1 cellular context compared by ENCODE assay signal in the genomic region with DNA sequence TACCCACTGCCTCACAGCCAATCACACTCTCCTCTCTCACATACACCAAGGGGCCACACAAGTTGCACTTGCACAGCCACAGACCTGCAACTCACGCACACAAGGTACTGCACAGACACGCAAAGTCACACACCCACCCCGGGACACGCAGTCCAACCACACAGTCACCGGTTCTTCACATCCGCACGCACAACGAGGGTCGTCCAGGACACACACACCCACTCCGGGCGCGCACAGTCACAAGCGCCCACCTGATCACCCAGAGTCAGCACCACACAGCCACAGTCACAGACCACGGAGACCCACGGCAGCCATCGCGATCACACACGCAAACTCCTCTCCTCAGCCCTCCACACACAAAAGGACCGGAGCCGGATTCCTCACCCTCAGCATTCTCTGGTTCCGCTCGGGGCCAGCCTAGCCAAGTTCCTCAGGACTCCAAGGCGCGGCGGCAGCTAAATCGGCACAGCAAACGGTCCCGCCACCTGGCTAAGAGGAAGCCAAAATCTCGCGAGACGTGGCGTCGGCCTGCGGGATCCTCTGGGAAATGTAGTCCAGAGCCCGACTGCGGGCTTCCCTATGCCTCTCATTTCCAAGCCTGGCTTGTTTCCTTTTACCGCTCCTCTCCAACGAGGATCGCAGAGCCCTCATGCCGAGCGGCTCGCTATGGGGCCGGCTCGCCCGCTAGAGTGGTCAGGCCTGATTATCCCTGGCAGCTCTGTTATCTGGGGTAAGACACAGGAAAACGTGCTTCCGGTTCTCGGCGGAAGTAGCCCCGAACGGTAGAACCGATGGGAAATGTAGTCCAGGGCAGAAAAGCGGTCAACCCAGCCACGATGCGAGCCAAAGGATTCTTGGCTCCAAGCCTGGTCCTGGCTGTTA.
TF ChIP-seq lines count a peak whose summit lies in the region.

A gene (minus strand): TSS at position 467 of the 882 bp plus-strand sequence. CDS start 10,201 bp downstream, outside the sequence.

TF ChIP-seq in K562, 482 proteins besides CTCF, POLR2A, EP300 and RAD21 (continued from another document and continues in another):
- TF ChIP-seq, protein P1, sequence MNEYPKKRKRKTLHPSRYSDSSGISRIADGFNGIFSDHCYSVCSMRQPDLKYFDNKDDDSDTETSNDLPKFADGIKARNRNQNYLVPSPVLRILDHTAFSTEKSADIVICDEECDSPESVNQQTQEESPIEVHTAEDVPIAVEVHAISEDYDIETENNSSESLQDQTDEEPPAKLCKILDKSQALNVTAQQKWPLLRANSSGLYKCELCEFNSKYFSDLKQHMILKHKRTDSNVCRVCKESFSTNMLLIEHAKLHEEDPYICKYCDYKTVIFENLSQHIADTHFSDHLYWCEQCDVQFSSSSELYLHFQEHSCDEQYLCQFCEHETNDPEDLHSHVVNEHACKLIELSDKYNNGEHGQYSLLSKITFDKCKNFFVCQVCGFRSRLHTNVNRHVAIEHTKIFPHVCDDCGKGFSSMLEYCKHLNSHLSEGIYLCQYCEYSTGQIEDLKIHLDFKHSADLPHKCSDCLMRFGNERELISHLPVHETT (CRISPR knock-in tag; conservative IDR thresholded peaks at IDR 0.05 in 1 of 2, IDR thresholded peaks at IDR 0.05 in 1 of 2), result 0 out of 4 replicates have a peak, but pooled peaks of 1 of the 2 experiments have one; percentile 49
- TF ChIP-seq ATF7 (IDR thresholded peaks at IDR 0.05) (0 out of 2 replicates have a peak, but pooled peaks have one; percentile 44), FIP1L1 (IDR thresholded peaks at IDR 0.05; ENCODE audit: low read depth, low read length, poor library complexity, severe bottlenecking) (no peak), MAFG (tag; conservative IDR thresholded peaks at IDR 0.05) (no peak), EHMT2 (IDR thresholded peaks at IDR 0.05) (no peak), MCM7 (IDR thresholded peaks at IDR 0.05) (no peak), HNRNPK (IDR thresholded peaks at IDR 0.05; ENCODE audit: low read depth, low read length, poor library complexity, severe bottlenecking) (no peak), KAT8 (IDR thresholded peaks at IDR 0.05; ENCODE audit: low read depth) (no peak), ZNF253 (CRISPR knock-in tag; conservative IDR thresholded peaks at IDR 0.05) (no peak), NR1H2 (CRISPR knock-in tag; IDR thresholded peaks at IDR 0.05) (no peak), NFRKB (IDR thresholded peaks at IDR 0.05; ENCODE audit: low read depth) (peak; percentile 76; the same call in 1 of the 2 replicates), LCOR (CRISPR knock-in tag; IDR thresholded peaks at IDR 0.05) (peak; percentile 33; the same call in 1 of the 2 replicates), FOXP1 (CRISPR knock-in tag; IDR thresholded peaks at IDR 0.05) (no peak), ZNF174 (CRISPR knock-in tag; IDR thresholded peaks at IDR 0.05) (no peak), C11orf30 (IDR thresholded peaks at IDR 0.05; ENCODE audit: low read depth) (peak; percentile 30; the same call in 1 of the 2 replicates), CBX2 (IDR thresholded peaks at IDR 0.05; ENCODE audit: insufficient read depth, low read length, poor library complexity, severe bottlenecking) (no peak), ZNF766 (CRISPR knock-in tag; conservative IDR thresholded peaks at IDR 0.05) (no peak; the same call in 1 of the 2 replicates), ZNF175 (CRISPR knock-in tag; IDR thresholded peaks at IDR 0.05; ENCODE audit: low read depth) (peak; percentile 55; the same call in 1 of the 2 replicates), SPI1 (IDR thresholded peaks at IDR 0.05; ENCODE audit: borderline replicate concordance, low read depth, low read length) (peak; percentile 62; the same call in 1 of the 2 replicates), NCOA4 (IDR thresholded peaks at IDR 0.05; ENCODE audit: partially characterized antibody) (no peak), ZNF24 (IDR thresholded peaks at IDR 0.05) (no peak), DMBX1 (CRISPR knock-in tag; IDR thresholded peaks at IDR 0.05; ENCODE audit: borderline replicate concordance) (no peak; the same call in 1 of the 2 replicates), TFAM (CRISPR knock-in tag; conservative IDR thresholded peaks at IDR 0.05) (no peak), GTF2E2 (tag; IDR thresholded peaks at IDR 0.05) (no peak), EGR1 (conservative IDR thresholded peaks at IDR 0.05) (no peak; the same call in 1 of the 2 replicates), SRSF1 (IDR thresholded peaks at IDR 0.05; ENCODE audit: low read depth, low read length) (no peak), SIRT6 (IDR thresholded peaks at IDR 0.05; ENCODE audit: low read depth, low read length) (no peak), EP400 (IDR thresholded peaks at IDR 0.05) (peak; percentile 87), PYGO2 (tag; IDR thresholded peaks at IDR 0.05) (peak; percentile 45; the same call in 1 of the 2 replicates)
- TF ChIP-seq, protein P2, sequence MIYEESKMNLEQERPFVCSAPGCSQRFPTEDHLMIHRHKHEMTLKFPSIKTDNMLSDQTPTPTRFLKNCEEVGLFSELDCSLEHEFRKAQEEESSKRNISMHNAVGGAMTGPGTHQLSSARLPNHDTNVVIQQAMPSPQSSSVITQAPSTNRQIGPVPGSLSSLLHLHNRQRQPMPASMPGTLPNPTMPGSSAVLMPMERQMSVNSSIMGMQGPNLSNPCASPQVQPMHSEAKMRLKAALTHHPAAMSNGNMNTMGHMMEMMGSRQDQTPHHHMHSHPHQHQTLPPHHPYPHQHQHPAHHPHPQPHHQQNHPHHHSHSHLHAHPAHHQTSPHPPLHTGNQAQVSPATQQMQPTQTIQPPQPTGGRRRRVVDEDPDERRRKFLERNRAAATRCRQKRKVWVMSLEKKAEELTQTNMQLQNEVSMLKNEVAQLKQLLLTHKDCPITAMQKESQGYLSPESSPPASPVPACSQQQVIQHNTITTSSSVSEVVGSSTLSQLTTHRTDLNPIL (CRISPR knock-in tag; IDR thresholded peaks at IDR 0.05), result no peak
- TF ChIP-seq, protein P3, sequence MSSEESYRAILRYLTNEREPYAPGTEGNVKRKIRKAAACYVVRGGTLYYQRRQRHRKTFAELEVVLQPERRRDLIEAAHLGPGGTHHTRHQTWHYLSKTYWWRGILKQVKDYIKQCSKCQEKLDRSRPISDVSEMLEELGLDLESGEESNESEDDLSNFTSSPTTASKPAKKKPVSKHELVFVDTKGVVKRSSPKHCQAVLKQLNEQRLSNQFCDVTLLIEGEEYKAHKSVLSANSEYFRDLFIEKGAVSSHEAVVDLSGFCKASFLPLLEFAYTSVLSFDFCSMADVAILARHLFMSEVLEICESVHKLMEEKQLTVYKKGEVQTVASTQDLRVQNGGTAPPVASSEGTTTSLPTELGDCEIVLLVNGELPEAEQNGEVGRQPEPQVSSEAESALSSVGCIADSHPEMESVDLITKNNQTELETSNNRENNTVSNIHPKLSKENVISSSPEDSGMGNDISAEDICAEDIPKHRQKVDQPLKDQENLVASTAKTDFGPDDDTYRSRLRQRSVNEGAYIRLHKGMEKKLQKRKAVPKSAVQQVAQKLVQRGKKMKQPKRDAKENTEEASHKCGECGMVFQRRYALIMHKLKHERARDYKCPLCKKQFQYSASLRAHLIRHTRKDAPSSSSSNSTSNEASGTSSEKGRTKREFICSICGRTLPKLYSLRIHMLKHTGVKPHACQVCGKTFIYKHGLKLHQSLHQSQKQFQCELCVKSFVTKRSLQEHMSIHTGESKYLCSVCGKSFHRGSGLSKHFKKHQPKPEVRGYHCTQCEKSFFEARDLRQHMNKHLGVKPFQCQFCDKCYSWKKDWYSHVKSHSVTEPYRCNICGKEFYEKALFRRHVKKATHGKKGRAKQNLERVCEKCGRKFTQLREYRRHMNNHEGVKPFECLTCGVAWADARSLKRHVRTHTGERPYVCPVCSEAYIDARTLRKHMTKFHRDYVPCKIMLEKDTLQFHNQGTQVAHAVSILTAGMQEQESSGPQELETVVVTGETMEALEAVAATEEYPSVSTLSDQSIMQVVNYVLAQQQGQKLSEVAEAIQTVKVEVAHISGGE (CRISPR knock-in tag; IDR thresholded peaks at IDR 0.05), result peak; percentile 82 to 96 (median 87); a peak in 5 of 6 replicates
- TF ChIP-seq, protein P4, sequence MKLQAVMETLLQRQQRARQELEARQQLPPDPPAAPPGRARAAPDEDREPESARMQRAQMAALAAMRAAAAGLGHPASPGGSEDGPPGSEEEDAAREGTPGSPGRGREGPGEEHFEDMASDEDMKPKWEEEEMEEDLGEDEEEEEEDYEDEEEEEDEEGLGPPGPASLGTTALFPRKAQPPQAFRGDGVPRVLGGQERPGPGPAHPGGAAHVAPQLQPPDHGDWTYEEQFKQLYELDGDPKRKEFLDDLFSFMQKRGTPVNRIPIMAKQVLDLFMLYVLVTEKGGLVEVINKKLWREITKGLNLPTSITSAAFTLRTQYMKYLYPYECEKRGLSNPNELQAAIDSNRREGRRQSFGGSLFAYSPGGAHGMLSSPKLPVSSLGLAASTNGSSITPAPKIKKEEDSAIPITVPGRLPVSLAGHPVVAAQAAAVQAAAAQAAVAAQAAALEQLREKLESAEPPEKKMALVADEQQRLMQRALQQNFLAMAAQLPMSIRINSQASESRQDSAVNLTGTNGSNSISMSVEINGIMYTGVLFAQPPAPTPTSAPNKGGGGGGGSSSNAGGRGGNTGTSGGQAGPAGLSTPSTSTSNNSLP (IDR thresholded peaks at IDR 0.05; ENCODE audit: borderline replicate concordance, low read depth, low read length), result no peak
- TF ChIP-seq, protein P5, sequence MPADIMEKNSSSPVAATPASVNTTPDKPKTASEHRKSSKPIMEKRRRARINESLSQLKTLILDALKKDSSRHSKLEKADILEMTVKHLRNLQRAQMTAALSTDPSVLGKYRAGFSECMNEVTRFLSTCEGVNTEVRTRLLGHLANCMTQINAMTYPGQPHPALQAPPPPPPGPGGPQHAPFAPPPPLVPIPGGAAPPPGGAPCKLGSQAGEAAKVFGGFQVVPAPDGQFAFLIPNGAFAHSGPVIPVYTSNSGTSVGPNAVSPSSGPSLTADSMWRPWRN (IDR thresholded peaks at IDR 0.05; ENCODE audit: low read depth), result no peak
- TF ChIP-seq, protein P6, sequence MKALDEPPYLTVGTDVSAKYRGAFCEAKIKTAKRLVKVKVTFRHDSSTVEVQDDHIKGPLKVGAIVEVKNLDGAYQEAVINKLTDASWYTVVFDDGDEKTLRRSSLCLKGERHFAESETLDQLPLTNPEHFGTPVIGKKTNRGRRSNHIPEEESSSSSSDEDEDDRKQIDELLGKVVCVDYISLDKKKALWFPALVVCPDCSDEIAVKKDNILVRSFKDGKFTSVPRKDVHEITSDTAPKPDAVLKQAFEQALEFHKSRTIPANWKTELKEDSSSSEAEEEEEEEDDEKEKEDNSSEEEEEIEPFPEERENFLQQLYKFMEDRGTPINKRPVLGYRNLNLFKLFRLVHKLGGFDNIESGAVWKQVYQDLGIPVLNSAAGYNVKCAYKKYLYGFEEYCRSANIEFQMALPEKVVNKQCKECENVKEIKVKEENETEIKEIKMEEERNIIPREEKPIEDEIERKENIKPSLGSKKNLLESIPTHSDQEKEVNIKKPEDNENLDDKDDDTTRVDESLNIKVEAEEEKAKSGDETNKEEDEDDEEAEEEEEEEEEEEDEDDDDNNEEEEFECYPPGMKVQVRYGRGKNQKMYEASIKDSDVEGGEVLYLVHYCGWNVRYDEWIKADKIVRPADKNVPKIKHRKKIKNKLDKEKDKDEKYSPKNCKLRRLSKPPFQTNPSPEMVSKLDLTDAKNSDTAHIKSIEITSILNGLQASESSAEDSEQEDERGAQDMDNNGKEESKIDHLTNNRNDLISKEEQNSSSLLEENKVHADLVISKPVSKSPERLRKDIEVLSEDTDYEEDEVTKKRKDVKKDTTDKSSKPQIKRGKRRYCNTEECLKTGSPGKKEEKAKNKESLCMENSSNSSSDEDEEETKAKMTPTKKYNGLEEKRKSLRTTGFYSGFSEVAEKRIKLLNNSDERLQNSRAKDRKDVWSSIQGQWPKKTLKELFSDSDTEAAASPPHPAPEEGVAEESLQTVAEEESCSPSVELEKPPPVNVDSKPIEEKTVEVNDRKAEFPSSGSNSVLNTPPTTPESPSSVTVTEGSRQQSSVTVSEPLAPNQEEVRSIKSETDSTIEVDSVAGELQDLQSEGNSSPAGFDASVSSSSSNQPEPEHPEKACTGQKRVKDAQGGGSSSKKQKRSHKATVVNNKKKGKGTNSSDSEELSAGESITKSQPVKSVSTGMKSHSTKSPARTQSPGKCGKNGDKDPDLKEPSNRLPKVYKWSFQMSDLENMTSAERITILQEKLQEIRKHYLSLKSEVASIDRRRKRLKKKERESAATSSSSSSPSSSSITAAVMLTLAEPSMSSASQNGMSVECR (CRISPR knock-in tag; IDR thresholded peaks at IDR 0.05), result peak; percentile 75; the same call in 1 of the 2 replicates
- TF ChIP-seq, protein P7, sequence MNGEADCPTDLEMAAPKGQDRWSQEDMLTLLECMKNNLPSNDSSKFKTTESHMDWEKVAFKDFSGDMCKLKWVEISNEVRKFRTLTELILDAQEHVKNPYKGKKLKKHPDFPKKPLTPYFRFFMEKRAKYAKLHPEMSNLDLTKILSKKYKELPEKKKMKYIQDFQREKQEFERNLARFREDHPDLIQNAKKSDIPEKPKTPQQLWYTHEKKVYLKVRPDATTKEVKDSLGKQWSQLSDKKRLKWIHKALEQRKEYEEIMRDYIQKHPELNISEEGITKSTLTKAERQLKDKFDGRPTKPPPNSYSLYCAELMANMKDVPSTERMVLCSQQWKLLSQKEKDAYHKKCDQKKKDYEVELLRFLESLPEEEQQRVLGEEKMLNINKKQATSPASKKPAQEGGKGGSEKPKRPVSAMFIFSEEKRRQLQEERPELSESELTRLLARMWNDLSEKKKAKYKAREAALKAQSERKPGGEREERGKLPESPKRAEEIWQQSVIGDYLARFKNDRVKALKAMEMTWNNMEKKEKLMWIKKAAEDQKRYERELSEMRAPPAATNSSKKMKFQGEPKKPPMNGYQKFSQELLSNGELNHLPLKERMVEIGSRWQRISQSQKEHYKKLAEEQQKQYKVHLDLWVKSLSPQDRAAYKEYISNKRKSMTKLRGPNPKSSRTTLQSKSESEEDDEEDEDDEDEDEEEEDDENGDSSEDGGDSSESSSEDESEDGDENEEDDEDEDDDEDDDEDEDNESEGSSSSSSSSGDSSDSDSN (IDR thresholded peaks at IDR 0.05; ENCODE audit: borderline replicate concordance in 1 of 2, low read depth in 2 of 2, low read length in 2 of 2), result no peak
